ENCODE assay signal across 8 cellular contexts in genomic region chr5:43063731-43064171, GRCh38. TPM values are rescaled to one million over a fixed set of nuclear protein-coding genes. Genes with fewer than 3 reads are reported as not detected.
DNase-seq lines count a peak whose midpoint lies in the region; ATAC-seq, FAIRE-seq and TF ChIP-seq lines count a peak whose summit lies in the region.

No MANE protein-coding gene starts in this region.

- no peak overlapping the region for H3K4me3 Mint-ChIP-seq in astrocyte (ENCODE audit: unreplicated experiment)

- BruUV-seq in HepG2 (replicated peaks; lab: Mats Ljungman, UMichigan): no TSS peak

- H3K9me3 Mint-ChIP-seq in astrocyte (ENCODE audit: unreplicated experiment): peaks cover 1% of the 10 kb centered on the region

- H3K4me3 ChIP-seq in heart right ventricle (peak overlapping the region in 2 of 10 donors; percentile 71 to 82), astrocyte (ENCODE audit: insufficient read depth, low read depth, low read length) (peak overlapping the region; percentile 79), HepG2 (replicated peaks in 1 of 3; ENCODE audit: insufficient read depth in 1 of 3, low read depth in 2 of 3, low read length in 3 of 3) (no peak overlapping the region), vagina (peak overlapping the region in 1 of 2 donors; percentile 90)

- H3K36me3 ChIP-seq in heart right ventricle (peaks cover 0 to under 1% (median 0%) of the 10 kb centered on the region in 9 donors), astrocyte (ENCODE audit: insufficient read depth, low read length) (no peaks in the 10 kb centered on the region), HepG2 (replicated peaks in 1 of 2; ENCODE audit: control insufficient read depth in 1 of 2, insufficient read depth in 2 of 2, low read length in 2 of 2) (no peaks in the 10 kb centered on the region), vagina (no peaks in the 10 kb centered on the region)

- peaks cover 81% of the 10 kb centered on the region for H3K79me2 ChIP-seq in astrocyte (ENCODE audit: insufficient read depth, low read length)
- peaks cover 23% of the 10 kb centered on the region for H3K79me2 ChIP-seq in HepG2 (ENCODE audit: insufficient read depth, low read length)

- ATAC-seq in heart right ventricle (no peak), HepG2 (no peak), HG02642 (IDR thresholded peaks at IDR 0.05; ENCODE audit: poor library complexity, unreplicated experiment) (no peak), GM21367 (IDR thresholded peaks at IDR 0.05; ENCODE audit: unreplicated experiment) (no peak)

- H3K4me1 ChIP-seq in heart right ventricle (peaks cover 2 to 31% (median 16%) of the 10 kb centered on the region in 9 donors), astrocyte (ENCODE audit: insufficient read depth, low read length) (peaks cover 19% of the 10 kb centered on the region), HepG2 (ENCODE audit: insufficient read depth, low read length) (peaks cover 43% of the 10 kb centered on the region), vagina (peaks cover 15% of the 10 kb centered on the region)

- H3K27me3 ChIP-seq in heart right ventricle (no peaks in the 10 kb centered on the region), astrocyte (ENCODE audit: insufficient read depth, low read length) (no peaks in the 10 kb centered on the region), HepG2 (ENCODE audit: control insufficient read depth in 1 of 2, insufficient read depth in 2 of 2, low read length in 2 of 2) (no peaks in the 10 kb centered on the region; a peak in 1 of 5 replicates), vagina (no peaks in the 10 kb centered on the region)

- no peak for TF ChIP-seq RAD21 in HepG2 (CRISPR knock-in tag; IDR thresholded peaks at IDR 0.05)

- POLR2A ChIA-PET in HepG2 (lab: Yijun Ruan, JAX): interaction anchor here (0.8 to 4.4 kb wide), 4 partner anchors 10 to 70 kb away, joined by 3 to 49 read pairs (median 24); no protein-coding TSS in a partner anchor

- no peak overlapping the region for H3K27ac Mint-ChIP-seq in astrocyte (ENCODE audit: unreplicated experiment)

- H3K4me2 ChIP-seq in astrocyte (ENCODE audit: low read length) (peak overlapping the region; percentile 89), HepG2 (ENCODE audit: low read depth, low read length) (no peak overlapping the region)

- peaks cover 3% of the 10 kb centered on the region for H3K36me3 Mint-ChIP-seq in astrocyte (ENCODE audit: low read depth, unreplicated experiment)

- CTCF ChIA-PET in HepG2 (lab: Yijun Ruan, JAX; ENCODE audit: low intra/inter-chr PET ratio, low total read pairs): interaction anchor here (3.1 to 3.4 kb wide), 2 partner anchors 23 to 54 kb away, joined by 16 to 29 read pairs; partner anchors contain the start of gene ANXA2R

- no peak for FAIRE-seq in astrocyte (lab: Jason Lieb, UNC)
- FAIRE-seq in HepG2 (lab: Jason Lieb, UNC): no peak

- intact Hi-C loops in heart right ventricle (cut with DNase I) (loop anchor here in 6 of 10 donors (1.0 to 10.0 kb wide), 8 partner anchors 21 to 159 kb away; partner anchors contain the start of gene ZNF131 (in 1 of the 6)), cardiac septum (cut with DNase I) (no loop called here), HepG2 (cut with micrococcal nuclease; ENCODE audit: unreplicated experiment) (loop anchor here (1.0 kb wide), 3 partner anchors 21 to 154 kb away; no protein-coding TSS in a partner anchor), vagina (cut with DNase I) (no loop called here)

- WGBS in heart right ventricle, 2 donors: 78 to 82% methylated on average over 12 of the region's 12 CpGs
- 89% methylated on average over 12 of the region's 12 CpGs for WGBS in HepG2 (ENCODE audit: low lambda C conversion rate)

- DNase-seq in heart right ventricle (no peak), cardiac septum (ENCODE audit: low spot score) (no peak), astrocyte (ENCODE audit: low read depth) (no peak), HepG2 (ENCODE audit: low spot score) (no peak), vagina (ENCODE audit: extremely low spot score in 2 of 2) (no peak)
- DNase-seq in activated CD8-positive, alpha-beta memory T cell treated with anti-CD3 and anti-CD28 coated beads, Interleukin-2, amount 50 U/mL, for 4 hours: no peak

- H3K9me3 ChIP-seq in heart right ventricle: peaks cover 0 to 15% (median 0%) of the 10 kb centered on the region in 11 donors
- no peaks in the 10 kb centered on the region for H3K9me3 ChIP-seq in astrocyte (ENCODE audit: insufficient read depth, low read depth, low read length)
- H3K9me3 ChIP-seq in HepG2 (ENCODE audit: low read length): no peaks in the 10 kb centered on the region
- no peaks in the 10 kb centered on the region for H3K9me3 ChIP-seq in vagina

- in situ Hi-C loops in HepG2 (cut with HindIII; ENCODE audit: extremely low pct_ligation_motif_present, low pct_unique_long_range_greater_than_20kb): no loop called here

- no peaks in the 10 kb centered on the region for H3K27me3 Mint-ChIP-seq in astrocyte (ENCODE audit: low read depth, unreplicated experiment)

- TF ChIP-seq POLR2A in HepG2 (IDR thresholded peaks at IDR 0.05; ENCODE audit: insufficient read depth in 1 of 2, low read depth in 2 of 2, low read length in 2 of 2): no peak
- no peak for TF ChIP-seq POLR2A in vagina (IDR thresholded peaks at IDR 0.05)

- TF ChIP-seq CTCF in heart right ventricle (IDR thresholded peaks at IDR 0.05) (no peak), astrocyte (IDR thresholded peaks at IDR 0.05; ENCODE audit: insufficient read depth, low read depth, low read length) (no peak), HepG2 (CRISPR knock-in tag; IDR thresholded peaks at IDR 0.05) (no peak), vagina (IDR thresholded peaks at IDR 0.05) (no peak)

- H3K27ac ChIP-seq in heart right ventricle (peak overlapping the region in 7 of 10 donors; percentile 98 to 100 (median 99)), astrocyte (ENCODE audit: low read depth, low read length) (peak overlapping the region; percentile 97), HepG2 (ENCODE audit: extremely low read length, insufficient read depth, low read length) (peak overlapping the region; percentile 98), vagina (peak overlapping the region; percentile 99)

- peaks cover 21% of the 10 kb centered on the region for H3K4me1 Mint-ChIP-seq in astrocyte (ENCODE audit: low read depth, unreplicated experiment)

- H2AFZ ChIP-seq in astrocyte (ENCODE audit: low read depth, low read length) (no peak overlapping the region), HepG2 (ENCODE audit: low read length) (no peak overlapping the region)

- H4K20me1 ChIP-seq in astrocyte (ENCODE audit: insufficient read depth, low read length) (peaks cover 7% of the 10 kb centered on the region), HepG2 (ENCODE audit: insufficient read depth, low read length) (no peaks in the 10 kb centered on the region)

- H3K9ac ChIP-seq in astrocyte (ENCODE audit: low read length) (peak overlapping the region; percentile 97), HepG2 (ENCODE audit: insufficient read depth, low read depth, low read length) (no peak overlapping the region)

- TF ChIP-seq EP300 in HepG2 (IDR thresholded peaks at IDR 0.05; ENCODE audit: low read depth in 2 of 2, low read length in 2 of 2) (no peak), HepG2 (CRISPR knock-in tag; IDR thresholded peaks at IDR 0.05; ENCODE audit: borderline replicate concordance) (no peak)

RNA-seq across cellular contexts. Expression of gene ANXA2R, which starts 23.6 kb away (rescaled TPM):
- total RNA-seq in heart right ventricle: 1 to 10 TPM in 4 of 10 donors, under 1 TPM in 6; 0.42 to 1.8 (median 0.87) TPM
- polyA plus RNA-seq in heart right ventricle: 1 to 10 TPM; 2.4 to 3.4 TPM
- 1.2 TPM for total RNA-seq in cardiac septum
- 0.50 and 0.77 TPM in 2 replicates for total RNA-seq in astrocyte
- 0.76 and 0.95 TPM in 2 replicates for total RNA-seq in HepG2 (2016; rRNA removed; fragmentation: Illumina TruSeq; extraction: Trizol)
- 0.40 and 0.53 TPM in 2 replicates for total RNA-seq in HepG2 (2016; cell fraction: cytosol; rRNA removed; fragmentation: Illumina TruSeq; extraction: Trizol; ENCODE audit: low read depth)
- 0.58 and 0.74 TPM in 2 replicates for total RNA-seq in HepG2 (2016; cell fraction: insoluble cytoplasmic fraction; rRNA removed; fragmentation: Illumina TruSeq; extraction: Trizol)
- 0.65 TPM in 2 replicates for total RNA-seq in HepG2 (2016; cell fraction: membrane; rRNA removed; fragmentation: Illumina TruSeq; extraction: Trizol)
- 1.5 and 1.8 TPM in 2 replicates for total RNA-seq in HepG2 (2016; cell fraction: nucleus; rRNA removed; fragmentation: Illumina TruSeq; extraction: Trizol)
- 1.3 TPM in 2 replicates for polyA plus RNA-seq in HepG2 (2011; rRNA removed)
- polyA plus RNA-seq in HepG2 (2011; cell fraction: cytosol; rRNA removed): 0.90 and 1.1 TPM in 2 replicates
- 2.6 and 2.7 TPM in 2 replicates for polyA plus RNA-seq in HepG2 (2011; cell fraction: nucleus; rRNA removed)
- polyA plus RNA-seq in HepG2 (2012): 0.52 and 0.67 TPM in 2 replicates
- polyA plus RNA-seq in HepG2 (2016; cell fraction: cytosol; fragmentation: Illumina TruSeq; extraction: Trizol; ENCODE audit: low read depth): 0.37 and 0.41 TPM in 2 replicates
- 0.28 and 0.72 TPM in 2 replicates for polyA plus RNA-seq in HepG2 (2016; cell fraction: insoluble cytoplasmic fraction; fragmentation: Illumina TruSeq; extraction: Trizol; ENCODE audit: low read depth)
- 0.34 and 0.62 TPM in 2 replicates for polyA plus RNA-seq in HepG2 (2016; cell fraction: membrane; fragmentation: Illumina TruSeq; extraction: Trizol; ENCODE audit: low read depth)
- polyA plus RNA-seq in HepG2 (2016; cell fraction: nucleus; fragmentation: Illumina TruSeq; extraction: Trizol; ENCODE audit: insufficient read depth, low read depth): 1.2 and 1.5 TPM in 2 replicates
- polyA minus RNA-seq in HepG2 (2011; rRNA and poly(A)+ RNA removed; ENCODE audit: low replicate concordance): 1.5 and 11.0 TPM in 2 replicates
- 0.49 TPM in 1 of 2 replicates, not detected in the other for polyA minus RNA-seq in HepG2 (2011; cell fraction: cytosol; rRNA and poly(A)+ RNA removed)
- 3.9 and 4.5 TPM in 2 replicates for polyA minus RNA-seq in HepG2 (2011; cell fraction: nucleus; rRNA and poly(A)+ RNA removed)
- total RNA-seq in vagina: 10.6 TPM

RNA-seq across cellular contexts. Expression of gene ZNF131, which starts 57.0 kb away (rescaled TPM):
- total RNA-seq in heart right ventricle: 10 to 100 TPM; 13.4 to 20.6 (median 16.8) TPM
- polyA plus RNA-seq in heart right ventricle: 10 to 100 TPM in 1 of 2 donors, 1 to 10 TPM in 1; 9.5 to 40.5 TPM
- 16.3 TPM for total RNA-seq in cardiac septum
- 25.7 and 28.7 TPM in 2 replicates for total RNA-seq in astrocyte
- total RNA-seq in HepG2 (2016; rRNA removed; fragmentation: Illumina TruSeq; extraction: Trizol): 30.4 and 33.3 TPM in 2 replicates
- total RNA-seq in HepG2 (2016; cell fraction: cytosol; rRNA removed; fragmentation: Illumina TruSeq; extraction: Trizol; ENCODE audit: low read depth): 20.6 and 21.5 TPM in 2 replicates
- total RNA-seq in HepG2 (2016; cell fraction: insoluble cytoplasmic fraction; rRNA removed; fragmentation: Illumina TruSeq; extraction: Trizol): 31.8 and 34.8 TPM in 2 replicates
- total RNA-seq in HepG2 (2016; cell fraction: membrane; rRNA removed; fragmentation: Illumina TruSeq; extraction: Trizol): 24.7 and 24.8 TPM in 2 replicates
- 35.3 and 43.2 TPM in 2 replicates for total RNA-seq in HepG2 (2016; cell fraction: nucleus; rRNA removed; fragmentation: Illumina TruSeq; extraction: Trizol)
- 17.5 and 20.6 TPM in 2 replicates for polyA plus RNA-seq in HepG2 (2011; rRNA removed)
- polyA plus RNA-seq in HepG2 (2011; cell fraction: cytosol; rRNA removed): 9.6 and 12.2 TPM in 2 replicates
- polyA plus RNA-seq in HepG2 (2011; cell fraction: nucleus; rRNA removed): 23.3 and 27.2 TPM in 2 replicates
- 15.7 and 18.4 TPM in 2 replicates for polyA plus RNA-seq in HepG2 (2012)
- 5.8 and 7.5 TPM in 2 replicates for polyA plus RNA-seq in HepG2 (2016; cell fraction: cytosol; fragmentation: Illumina TruSeq; extraction: Trizol; ENCODE audit: low read depth)
- 41.5 and 42.5 TPM in 2 replicates for polyA plus RNA-seq in HepG2 (2016; cell fraction: insoluble cytoplasmic fraction; fragmentation: Illumina TruSeq; extraction: Trizol; ENCODE audit: low read depth)
- 14.9 and 15.7 TPM in 2 replicates for polyA plus RNA-seq in HepG2 (2016; cell fraction: membrane; fragmentation: Illumina TruSeq; extraction: Trizol; ENCODE audit: low read depth)
- 48.4 and 55.5 TPM in 2 replicates for polyA plus RNA-seq in HepG2 (2016; cell fraction: nucleus; fragmentation: Illumina TruSeq; extraction: Trizol; ENCODE audit: insufficient read depth, low read depth)
- polyA minus RNA-seq in HepG2 (2011; rRNA and poly(A)+ RNA removed; ENCODE audit: low replicate concordance): 16.7 and 49.5 TPM in 2 replicates
- polyA minus RNA-seq in HepG2 (2011; cell fraction: cytosol; rRNA and poly(A)+ RNA removed): 13.2 and 14.4 TPM in 2 replicates
- polyA minus RNA-seq in HepG2 (2011; cell fraction: nucleus; rRNA and poly(A)+ RNA removed): 62.0 and 70.7 TPM in 2 replicates
- 44.4 TPM for total RNA-seq in vagina

Comparison
In these comparisons a context has a peak if more than half of its experiments do, and no peak if none do; other contexts are left out.
1. intact Hi-C loops: an anchor here in heart right ventricle (1.0 to 10.0 kb wide) and HepG2 (1.0 kb wide); none called in cardiac septum and vagina.